Comparison of ENCODE assay signal across 6 cellular contexts in genomic region chrY:17752887-17753497, GRCh38.
DNase-seq lines count a peak whose midpoint lies in the region; ATAC-seq, FAIRE-seq and TF ChIP-seq lines count a peak whose summit lies in the region.
"Not testable (repeated sequence)": the region's sequence is repeated elsewhere in the genome, so short reads cannot be mapped to it uniquely, and the experiment has no call there.

No MANE protein-coding gene starts in this region.

- not testable (repeated sequence) for H3K27me3 ChIP-seq in HCT116 (ENCODE audit: insufficient read depth, low read length); RWPE2 (ENCODE audit: insufficient read depth, poor library complexity, severe bottlenecking); foreskin keratinocyte

- CTCF ChIA-PET in A549 (lab: Yijun Ruan, JAX); HCT116 (lab: Charles Lee); WTC11 (lab: Charles Lee): not testable (repeated sequence)

- H3K9ac ChIP-seq in HCT116 (ENCODE audit: low read length) = not testable (repeated sequence)

- POLR2A ChIA-PET in A549 (lab: Yijun Ruan, JAX); HCT116 (lab: Charles Lee); WTC11 (lab: Charles Lee): not testable (repeated sequence)

- TF ChIP-seq RAD21 in A549 (conservative IDR thresholded peaks at IDR 0.05 in 1 of 2, IDR thresholded peaks at IDR 0.05 in 1 of 2); HCT116 (IDR thresholded peaks at IDR 0.05; ENCODE audit: low read depth): not testable (repeated sequence)

- RAD21 ChIA-PET in HCT116 (lab: Charles Lee; ENCODE audit: low non-redundant PET in 1 of 2, low total read pairs in 2 of 2, uncharacterized antibody in 2 of 2, unreplicated experiment in 2 of 2) = not testable (repeated sequence)

- not testable (repeated sequence) for H3K4me3 ChIP-seq in A549; HCT116 (replicated peaks in 1 of 2; ENCODE audit: low read depth in 1 of 2, low read length in 2 of 2); RWPE2 (ENCODE audit: severe bottlenecking)

- H3K4me3 Mint-ChIP-seq in WTC11 = not testable (repeated sequence)

- intact Hi-C loops in HCT116 (cut with micrococcal nuclease) = not testable (repeated sequence)

- not testable (repeated sequence) for H3K4me1 Mint-ChIP-seq in WTC11

- H3K36me3 ChIP-seq in HCT116 (ENCODE audit: control insufficient read depth in 1 of 2, insufficient read depth in 2 of 2, low read length in 2 of 2); RWPE2 (ENCODE audit: low read depth): not testable (repeated sequence)

- not testable (repeated sequence) for H4K20me1 ChIP-seq in HCT116 (ENCODE audit: insufficient read depth)

- H3K36me3 Mint-ChIP-seq in WTC11 = not testable (repeated sequence)

- not testable (repeated sequence) for H3K27ac ChIP-seq in A549; HCT116 (ENCODE audit: low read depth, low read length); RWPE2 (ENCODE audit: poor library complexity, severe bottlenecking); foreskin keratinocyte

- not testable (repeated sequence) for H3K9me3 Mint-ChIP-seq in WTC11

- ATAC-seq in A549 (peak; percentile 88 to 92), HCT116 (peak; percentile 81), RWPE2 (ENCODE audit: low read depth) (peak; percentile 94), WTC11 (peak; percentile 51), foreskin keratinocyte (peak; percentile 92)

- not testable (repeated sequence) for TF ChIP-seq EP300 in A549 (IDR thresholded peaks at IDR 0.05)

- H3K9me3 ChIP-seq in A549; HCT116 (ENCODE audit: control insufficient read depth in 1 of 2, insufficient read depth in 1 of 2, low read depth in 1 of 2, low read length in 2 of 2); RWPE2 (ENCODE audit: severe bottlenecking): not testable (repeated sequence)

- H3K4me2 ChIP-seq in A549; HCT116 (ENCODE audit: low read length): not testable (repeated sequence)

- no CpG with 5 or more reads among the region's 13 CpGs for WGBS in A549 (ENCODE audit: missing lambda C conversion rate)

- TF ChIP-seq POLR2A in A549 (IDR thresholded peaks at IDR 0.05; ENCODE audit: low read length); HCT116 (IDR thresholded peaks at IDR 0.05; ENCODE audit: borderline replicate concordance, extremely low read depth, insufficient read depth, insufficient read length): not testable (repeated sequence)

- not testable (repeated sequence) for H3K4me1 ChIP-seq in A549; HCT116 (ENCODE audit: control insufficient read depth in 1 of 2, insufficient read depth in 2 of 2, low read length in 2 of 2); RWPE2 (ENCODE audit: insufficient read depth, poor library complexity, severe bottlenecking); foreskin keratinocyte

- DNase-seq in A549 (ENCODE audit: low read depth in 1 of 2, low spot score in 1 of 2); HCT116 (ENCODE audit: low read depth, low spot score); RCC 7860 (ENCODE audit: low spot score); RWPE2 (ENCODE audit: low spot score); WTC11 (ENCODE audit: low spot score); foreskin keratinocyte: not testable (repeated sequence)

- peak; percentile 99 for FAIRE-seq in A549 (lab: Jason Lieb, UNC)
- peak; percentile 100 for FAIRE-seq in RCC 7860 (lab: Jason Lieb, UNC)

- not testable (repeated sequence) for H3K79me2 ChIP-seq in HCT116 (ENCODE audit: insufficient read depth, low read length)

- H3K27me3 Mint-ChIP-seq in WTC11 (ENCODE audit: low read depth) = not testable (repeated sequence)

- TF ChIP-seq CTCF in A549 (IDR thresholded peaks at IDR 0.05); HCT116 (IDR thresholded peaks at IDR 0.05 in 2 of 3, conservative IDR thresholded peaks at IDR 0.05 in 1 of 3; ENCODE audit: borderline replicate concordance in 1 of 3, insufficient read depth in 1 of 3, low read depth in 2 of 3, low read length in 2 of 3); RWPE2 (IDR thresholded peaks at IDR 0.05; ENCODE audit: poor library complexity, severe bottlenecking); WTC11 (IDR thresholded peaks at IDR 0.05); foreskin keratinocyte (conservative IDR thresholded peaks at IDR 0.05): not testable (repeated sequence)

- H3K27ac Mint-ChIP-seq in WTC11 = not testable (repeated sequence)

- not testable (repeated sequence) for BruUV-seq in HCT116 (replicated peaks; lab: Mats Ljungman, UMichigan)

- not testable (repeated sequence) for H2AFZ ChIP-seq in HCT116 (ENCODE audit: low read depth, low read length, poor library complexity, severe bottlenecking)

- H3K9me2 ChIP-seq in HCT116 (ENCODE audit: insufficient read depth) = not testable (repeated sequence)
